In genomic region chr2:97645700-97646629, GRCh38 we compare ENCODE assay signal across 1 cellular context.
TF ChIP-seq lines count a peak whose summit lies in the region.

TSS of gene COX5B (plus strand) at chr2:97646062. CDS start at chr2:97646087, 25 bp downstream.

TF ChIP-seq in HepG2, 621 proteins besides CTCF, POLR2A, EP300 and RAD21 (continued from another document and continues in another):
- TF ChIP-seq ZNF256 (CRISPR knock-in tag; conservative IDR thresholded peaks at IDR 0.05) (peak; percentile 81; the same call in 1 of the 2 replicates), KMT2A (CRISPR knock-in tag; IDR thresholded peaks at IDR 0.05) (peak; percentile 94), TCF12 (IDR thresholded peaks at IDR 0.05) (no peak), TCF12 (CRISPR knock-in tag; IDR thresholded peaks at IDR 0.05) (no peak), RFX3 (CRISPR knock-in tag; IDR thresholded peaks at IDR 0.05) (no peak), SMAD1 (CRISPR knock-in tag; IDR thresholded peaks at IDR 0.05; ENCODE audit: borderline replicate concordance, low read depth) (no peak; the same call in 1 of the 2 replicates), ARNT (IDR thresholded peaks at IDR 0.05) (no peak), ZBTB37 (CRISPR knock-in tag; IDR thresholded peaks at IDR 0.05) (no peak), PLSCR1 (CRISPR knock-in tag; IDR thresholded peaks at IDR 0.05; ENCODE audit: borderline replicate concordance) (no peak), ZNF124 (CRISPR knock-in tag; IDR thresholded peaks at IDR 0.05) (no peak; the same call in 1 of the 2 replicates), MBD4 (IDR thresholded peaks at IDR 0.05; ENCODE audit: borderline replicate concordance, low read length) (no peak), GABPB1 (CRISPR knock-in tag; IDR thresholded peaks at IDR 0.05) (peak; percentile 97), DNMT1 (CRISPR knock-in tag; IDR thresholded peaks at IDR 0.05) (no peak), SNAPC5 (CRISPR knock-in tag; IDR thresholded peaks at IDR 0.05; ENCODE audit: borderline replicate concordance) (peak; percentile 16; the same call in 1 of the 2 replicates), ATF5 (CRISPR knock-in tag; IDR thresholded peaks at IDR 0.05; ENCODE audit: low read depth) (no peak), ZNF207 (IDR thresholded peaks at IDR 0.05; ENCODE audit: borderline replicate concordance) (no peak), ZFYVE20 (CRISPR knock-in tag; IDR thresholded peaks at IDR 0.05; ENCODE audit: borderline replicate concordance, low read depth) (peak; percentile 58; the same call in 1 of the 2 replicates), MATR3 (CRISPR knock-in tag; IDR thresholded peaks at IDR 0.05) (no peak; the same call in 1 of the 2 replicates), KDM6A (CRISPR knock-in tag; IDR thresholded peaks at IDR 0.05; ENCODE audit: low read depth) (no peak), TBL1XR1 (IDR thresholded peaks at IDR 0.05; ENCODE audit: borderline replicate concordance, low read length, partially characterized antibody) (peak; percentile 12), ZSCAN29 (CRISPR knock-in tag; conservative IDR thresholded peaks at IDR 0.05) (no peak), ZNF883 (CRISPR knock-in tag; IDR thresholded peaks at IDR 0.05; ENCODE audit: not compliant biosample characterization) (peak; percentile 96), SRSF9 (IDR thresholded peaks at IDR 0.05; ENCODE audit: borderline replicate concordance, insufficient read depth, low read depth, low read length, poor library complexity, severe bottlenecking) (no peak), MXD4 (CRISPR knock-in tag; IDR thresholded peaks at IDR 0.05) (peak; percentile 57; the same call in 1 of the 2 replicates), ZNF263 (CRISPR knock-in tag; IDR thresholded peaks at IDR 0.05) (peak; percentile 67), KIAA2018 (CRISPR knock-in tag; IDR thresholded peaks at IDR 0.05; ENCODE audit: borderline replicate concordance) (no peak), ZNF674 (CRISPR knock-in tag; IDR thresholded peaks at IDR 0.05; ENCODE audit: low read depth) (no peak), ZNF343 (CRISPR knock-in tag; IDR thresholded peaks at IDR 0.05) (no peak), ZNF24 (IDR thresholded peaks at IDR 0.05) (peak; percentile 33; the same call in 1 of the 2 replicates), ZNF33B (CRISPR knock-in tag; IDR thresholded peaks at IDR 0.05) (peak; percentile 91; the same call in 1 of the 2 replicates), ETV6 (CRISPR knock-in tag; conservative IDR thresholded peaks at IDR 0.05) (peak; percentile 92), PCBP2 (optimal IDR thresholded peaks at IDR 0.05; ENCODE audit: low read depth, low read length, poor library complexity, severe bottlenecking) (no peak), CSRNP1 (CRISPR knock-in tag; IDR thresholded peaks at IDR 0.05) (0 out of 2 replicates have a peak, but pooled peaks have one; percentile 19), HOXD1 (CRISPR knock-in tag; IDR thresholded peaks at IDR 0.05) (peak; percentile 92), NCOA1 (CRISPR knock-in tag; IDR thresholded peaks at IDR 0.05) (no peak; the same call in 1 of the 2 replicates), FIP1L1 (IDR thresholded peaks at IDR 0.05; ENCODE audit: borderline replicate concordance, insufficient read depth, low read depth, low read length) (no peak), HNF1A (IDR thresholded peaks at IDR 0.05; ENCODE audit: low read depth) (no peak), HNF1A (CRISPR knock-in tag; IDR thresholded peaks at IDR 0.05; ENCODE audit: borderline replicate concordance) (peak; percentile 1; the same call in 1 of the 2 replicates), AGO2 (optimal IDR thresholded peaks at IDR 0.05; ENCODE audit: low read depth, low read length) (peak; percentile 76), GTF2F1 (IDR thresholded peaks at IDR 0.05; ENCODE audit: low read length) (no peak), TERF1 (CRISPR knock-in tag; IDR thresholded peaks at IDR 0.05) (no peak), NFKBIZ (CRISPR knock-in tag; IDR thresholded peaks at IDR 0.05) (no peak)
